4 cellular contexts compared by ENCODE assay signal in the genomic region with DNA sequence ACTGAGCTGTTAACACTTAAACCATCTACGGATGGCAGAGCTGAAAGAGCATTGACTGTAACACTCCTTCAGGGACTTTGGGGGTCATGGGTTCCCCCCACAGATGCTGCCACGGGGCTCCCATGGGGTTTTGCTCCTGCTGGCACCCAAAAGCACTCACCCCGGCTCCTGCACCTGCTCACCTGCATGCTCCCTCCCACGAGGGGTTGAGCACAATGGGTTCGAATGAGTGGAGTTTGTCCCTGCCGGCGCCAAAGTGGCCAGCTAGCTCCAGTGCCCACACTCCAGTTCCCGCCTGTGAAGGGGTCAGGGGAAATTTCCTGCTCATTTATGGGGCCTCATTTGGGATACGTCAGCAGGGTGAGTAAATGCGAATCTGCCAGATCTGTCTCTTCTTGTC. TPM values are rescaled to one million over a fixed set of nuclear protein-coding genes. Genes with fewer than 3 reads are reported as not detected.
"Had no signal": no experiment of that assay in that cellular context is flagged by ENCODE, and none has a peak within 500 bp of the region (broad histone marks: within the 10 kb centered on the region; RNA-seq: fewer than 3 reads in every experiment).

No MANE protein-coding gene starts in this region.

- ATAC-seq: GM23338 had no signal

- H3K36me3 Mint-ChIP-seq: IgD-negative memory B cell had no signal

- H3K27ac Mint-ChIP-seq: GM23338, H9, IgD-negative memory B cell had no signal

- H3K4me3 ChIP-seq: GM23338 had no signal

- DNase-seq: H9, HCEC 1CT had no signal

- H3K4me3 Mint-ChIP-seq: GM23338, H9, IgD-negative memory B cell had no signal

- H3K4me1 Mint-ChIP-seq: GM23338, IgD-negative memory B cell had no signal

RNA-seq across cellular contexts. Expression of gene TNFAIP2, which starts 40.7 kb away (rescaled TPM):
- polyA plus RNA-seq: IgD-negative memory B cell had no signal
